ENCODE assay signal across 19 cellular contexts in the genomic region with DNA sequence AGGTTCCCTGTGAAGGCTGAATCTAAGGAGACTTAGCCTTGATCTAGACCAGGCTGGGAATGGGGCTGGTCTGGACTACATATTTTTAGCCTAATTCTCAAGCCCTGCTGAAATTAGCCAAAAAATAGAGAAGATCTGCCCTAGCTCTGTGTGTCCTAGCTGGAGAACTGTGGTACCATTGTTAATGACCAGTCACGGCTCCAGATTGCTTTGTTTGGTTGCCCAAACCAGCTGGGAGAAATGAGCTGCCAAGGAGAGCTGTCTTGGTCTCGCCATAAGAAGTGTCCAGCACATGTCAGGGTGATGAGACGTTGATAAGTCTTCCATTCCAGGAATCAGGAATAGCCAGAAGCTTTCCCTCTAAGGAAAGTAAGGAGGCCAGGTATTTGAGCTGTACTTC. TPM values are rescaled to one million over a fixed set of nuclear protein-coding genes. Genes with fewer than 3 reads are reported as not detected.
DNase-seq lines count a peak whose midpoint lies in the region; ATAC-seq, FAIRE-seq and TF ChIP-seq lines count a peak whose summit lies in the region.
"Had no signal": no experiment of that assay in that cellular context is flagged by ENCODE, and none has a peak within 500 bp of the region (broad histone marks: within the 10 kb centered on the region; RNA-seq: fewer than 3 reads in every experiment).

No MANE protein-coding gene starts in this region.

- H3K4me1 ChIP-seq in HEK293 (ENCODE audit: control insufficient read depth, insufficient read depth, low read length) (no peaks in the 10 kb centered on the region), K562 (replicated peaks in 1 of 2; ENCODE audit: control insufficient read depth in 2 of 2, insufficient read depth in 2 of 2, low read length in 2 of 2) (peaks cover 0 to 21% of the 10 kb centered on the region in 2 experiments; a peak in 2 of 5 replicates)

- WGBS in K562 (ENCODE audit: insufficient coverage, low coverage, missing lambda C conversion rate): 38% methylated on average over 3 of the region's 3 CpGs

- H3K36me3 ChIP-seq in HEK293 (ENCODE audit: control insufficient read depth in 2 of 2, insufficient read depth in 1 of 2, low read length in 2 of 2) (peaks cover 0 to 32% of the 10 kb centered on the region in 2 experiments; a peak in 1 of 3 replicates), K562 (ENCODE audit: control insufficient read depth, insufficient read depth, low read length) (peaks cover 31% of the 10 kb centered on the region; the same call in 2 of the 3 replicates)
- H3K36me3 ChIP-seq: MG63 had no signal

- no peak for FAIRE-seq in K562 (lab: Jason Lieb, UNC)
- FAIRE-seq: GM12892 had no signal

- ATAC-seq in K562: peak; percentile 11
- ATAC-seq in HG02642 (IDR thresholded peaks at IDR 0.05; ENCODE audit: poor library complexity, unreplicated experiment): no peak

- intact Hi-C loops in K562 (cut with micrococcal nuclease): no loop called here

- TF ChIP-seq CTCF in HEK293 (tag by site-specific recombination; IDR thresholded peaks at IDR 0.05) (no peak), K562 (IDR thresholded peaks at IDR 0.05 in 2 of 3, conservative IDR thresholded peaks at IDR 0.05 in 1 of 3; ENCODE audit: insufficient read depth in 2 of 3, low read depth in 1 of 3, low read length in 3 of 3) (no peak)

- POLR2A ChIA-PET in HEK293 (lab: Yijun Ruan, JAX) (interaction anchor here (2.4 kb wide), 1 partner anchor 10 kb away, joined by 10 read pairs; no protein-coding TSS in a partner anchor), K562 (lab: Yijun Ruan, JAX) (interaction anchor here (0.8 to 3.5 kb wide), 5 partner anchors 10 to 68 kb away, joined by 3 to 20 read pairs (median 6); no protein-coding TSS in a partner anchor)

- in situ Hi-C loops in K562 (cut with MboI): no loop called here

- H3K4me3 ChIP-seq in HEK293 (ENCODE audit: low read depth, low read length): no peak overlapping the region
- no peak overlapping the region for H3K4me3 ChIP-seq in K562
- H3K4me3 ChIP-seq: GM23248, MG63, SJCRH30 had no signal

- TF ChIP-seq RAD21 in K562 (CRISPR knock-in tag; conservative IDR thresholded peaks at IDR 0.05 in 1 of 2, IDR thresholded peaks at IDR 0.05 in 1 of 2): no peak

- TF ChIP-seq EP300 in K562 (IDR thresholded peaks at IDR 0.05; ENCODE audit: low read length): no peak

- CTCF ChIA-PET in HEK293 (lab: Yijun Ruan, JAX) (interaction anchor here (1.0 to 3.0 kb wide), 5 partner anchors 19 to 168 kb away, joined by 3 to 12 read pairs (median 5); no protein-coding TSS in a partner anchor), K562 (lab: Yijun Ruan, JAX; ENCODE audit: low intra/inter-chr PET ratio) (no interaction called here)

- DNase-seq in K562 (ENCODE audit: extremely low read depth in 1 of 4, low spot score in 3 of 4) (no peak), globus pallidus (ENCODE audit: low spot score) (peak; percentile 90), pons (ENCODE audit: low spot score) (peak; percentile 92), NCI-H526 treated with DMSO at 0.1 percent for 48 hours (lab: John Stamatoyannopoulos, UW) (no peak), NOMO-1 treated with dmso at 0.1 percent for 144 hours (lab: John Stamatoyannopoulos, UW; ENCODE audit: unreplicated experiment) (no peak)
- DNase-seq: CD4-positive, alpha-beta memory T cell; DMS79 treated with DMSO at 0.1 percent for 48 hours; GDM1; GM23248; MG63; NCI-H1105; NCI-H187; NCI-H446; NCI-H748 treated with DMSO at 0.1 percent for 48 hours; SJCRH30 had no signal

- TF ChIP-seq POLR2A in K562 (conservative IDR thresholded peaks at IDR 0.05): 0 out of 2 replicates have a peak, but pooled peaks have one; percentile 5

- no peak overlapping the region for H2AFZ ChIP-seq in K562 (ENCODE audit: low read depth, low read length)
- H2AFZ ChIP-seq: GM23248 had no signal

- H3K9me3 ChIP-seq in HEK293 (ENCODE audit: control insufficient read depth, insufficient read depth, low read depth, low read length) (no peaks in the 10 kb centered on the region), K562 (replicated peaks; ENCODE audit: control insufficient read depth, insufficient read depth, low read depth, low read length) (no peaks in the 10 kb centered on the region)
- H3K9me3 ChIP-seq: BE2C, MG63, SJCRH30 had no signal

- BruUV-seq in K562 (replicated peaks; lab: Mats Ljungman, UMichigan): no TSS peak

- no peak overlapping the region for H3K4me2 ChIP-seq in K562 (ENCODE audit: insufficient read depth, low read length)

- no peaks in the 10 kb centered on the region for H3K79me2 ChIP-seq in K562 (ENCODE audit: control insufficient read depth, insufficient read depth, low read length)

- H3K9ac ChIP-seq in K562 (ENCODE audit: insufficient read depth in 1 of 2, low read depth in 2 of 2, low read length in 2 of 2): no peak overlapping the region; a peak in 1 of 4 replicates
- H3K9ac ChIP-seq: GM23248 had no signal

- peaks cover 30% of the 10 kb centered on the region in 2 experiments; a peak in 4 of 5 replicates for H3K27me3 ChIP-seq in K562 (ENCODE audit: control insufficient read depth in 2 of 2, insufficient read depth in 2 of 2, low read length in 2 of 2)
- H3K27me3 ChIP-seq: MG63, SJCRH30 had no signal

- H4K20me1 ChIP-seq in K562 (replicated peaks; ENCODE audit: control insufficient read depth, insufficient read depth, low read length): peaks cover 4% of the 10 kb centered on the region; the same call in 1 of the 2 replicates

- peaks cover 5% of the 10 kb centered on the region for H3K9me1 ChIP-seq in K562 (ENCODE audit: control insufficient read depth, insufficient read depth, low read length)

- no peak overlapping the region for H3K27ac ChIP-seq in HEK293 (ENCODE audit: extremely low read depth, low read depth, low read length)
- H3K27ac ChIP-seq in K562 (ENCODE audit: extremely low read depth, low read depth, low read length): no peak overlapping the region
- H3K27ac ChIP-seq: GM23248, SJCRH30 had no signal

TF ChIP-seq in HEK293, 187 proteins besides CTCF, POLR2A, EP300 and RAD21 (continues in another document):
- TF ChIP-seq, protein P1, sequence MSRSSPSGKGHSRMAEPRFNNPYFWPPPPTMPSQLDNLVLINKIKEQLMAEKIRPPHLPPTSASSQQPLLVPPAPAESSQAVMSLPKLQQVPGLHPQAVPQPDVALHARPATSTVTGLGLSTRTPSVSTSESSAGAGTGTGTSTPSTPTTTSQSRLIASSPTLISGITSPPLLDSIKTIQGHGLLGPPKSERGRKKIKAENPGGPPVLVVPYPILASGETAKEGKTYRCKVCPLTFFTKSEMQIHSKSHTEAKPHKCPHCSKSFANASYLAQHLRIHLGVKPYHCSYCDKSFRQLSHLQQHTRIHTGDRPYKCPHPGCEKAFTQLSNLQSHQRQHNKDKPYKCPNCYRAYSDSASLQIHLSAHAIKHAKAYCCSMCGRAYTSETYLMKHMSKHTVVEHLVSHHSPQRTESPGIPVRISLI (tag by site-specific recombination; IDR thresholded peaks at IDR 0.05): peak; percentile 41; the same call in 1 of the 2 replicates

TF ChIP-seq in K562, 482 proteins besides CTCF, POLR2A, EP300 and RAD21:
- TF ChIP-seq ESRRA (IDR thresholded peaks at IDR 0.05; ENCODE audit: borderline replicate concordance, low read depth) (no peak), POLR2AphosphoS2 (IDR thresholded peaks at IDR 0.05; ENCODE audit: low read length) (0 out of 2 replicates have a peak, but pooled peaks have one; percentile 65), POLR2G (IDR thresholded peaks at IDR 0.05; ENCODE audit: low read depth, low read length) (0 out of 2 replicates have a peak, but pooled peaks have one; percentile 20)

RNA-seq across cellular contexts. Expression of a gene that starts 20.7 kb away (rescaled TPM):
- total RNA-seq in K562 (2011; cell fraction: chromatin; rRNA removed; ENCODE audit: low replicate concordance): not detected in 2 replicates
- not detected in 2 replicates for total RNA-seq in K562 (2011; cell fraction: nucleolus; rRNA removed)
- not detected in 2 replicates for total RNA-seq in K562 (2011; cell fraction: nucleoplasm; rRNA removed)
- not detected in 2 replicates for total RNA-seq in K562 (2014; rRNA removed)
- not detected in 2 replicates for total RNA-seq in K562 (2014; rRNA removed; fragmentation: Illumina TruSeq; extraction: Trizol)
- not detected in 2 replicates for total RNA-seq in K562 (2015; rRNA removed; fragmentation: Illumina TruSeq; extraction: Trizol)
- total RNA-seq in K562 (2021): not detected in 2 replicates
- polyA plus RNA-seq in K562 (2011; rRNA removed): not detected in 2 replicates
- polyA plus RNA-seq in K562 (2011; cell fraction: cytosol; rRNA removed): not detected in 2 replicates
- polyA plus RNA-seq in K562 (2011; cell fraction: nucleus; rRNA removed): not detected in 2 replicates
- polyA plus RNA-seq in K562 (2012): not detected in 2 replicates
- polyA plus RNA-seq in K562 (2014; fragmentation: Illumina TruSeq; extraction: Trizol): not detected in 2 replicates
- polyA plus RNA-seq in K562 (2014; fragmentation: Nextera tagmentation; extraction: Ambion mirVana): not detected
- not detected in 2 replicates for polyA plus RNA-seq in K562 (2014; rRNA removed)
- not detected in 2 replicates for polyA minus RNA-seq in K562 (2011; rRNA and poly(A)+ RNA removed)
- polyA minus RNA-seq in K562 (2011; cell fraction: cytosol; rRNA and poly(A)+ RNA removed): not detected in 2 replicates
- not detected in 2 replicates for polyA minus RNA-seq in K562 (2011; cell fraction: nucleus; rRNA and poly(A)+ RNA removed)
- total RNA-seq: CD4-positive, alpha-beta memory T cell; GM23248 had no signal
- polyA plus RNA-seq: CD4-positive, alpha-beta memory T cell; GM23248 had no signal

RNA-seq across cellular contexts. Expression of a gene that starts 40.3 kb away (rescaled TPM):
- total RNA-seq in K562 (2011; cell fraction: chromatin; rRNA removed; ENCODE audit: low replicate concordance): not detected in 2 replicates
- not detected in 2 replicates for total RNA-seq in K562 (2011; cell fraction: nucleolus; rRNA removed)
- total RNA-seq in K562 (2011; cell fraction: nucleoplasm; rRNA removed): not detected in 2 replicates
- total RNA-seq in K562 (2014; rRNA removed) (not detected in 2 replicates), K562 (2014; rRNA removed; fragmentation: Illumina TruSeq; extraction: Trizol) (not detected in 2 replicates), K562 (2015; rRNA removed; fragmentation: Illumina TruSeq; extraction: Trizol) (not detected in 2 replicates), K562 (2021) (not detected in 2 replicates)
- polyA plus RNA-seq in K562 (2011; rRNA removed) (not detected in 2 replicates), K562 (2014; fragmentation: Illumina TruSeq; extraction: Trizol) (not detected in 2 replicates), K562 (2014; fragmentation: Nextera tagmentation; extraction: Ambion mirVana) (not detected), K562 (2014; rRNA removed) (not detected in 2 replicates)
- polyA plus RNA-seq in K562 (2011; cell fraction: cytosol; rRNA removed): not detected in 2 replicates
- not detected in 2 replicates for polyA plus RNA-seq in K562 (2011; cell fraction: nucleus; rRNA removed)
- not detected in 2 replicates for polyA plus RNA-seq in K562 (2012)
- polyA minus RNA-seq in K562 (2011; rRNA and poly(A)+ RNA removed): not detected in 2 replicates
- not detected in 2 replicates for polyA minus RNA-seq in K562 (2011; cell fraction: cytosol; rRNA and poly(A)+ RNA removed)
- polyA minus RNA-seq in K562 (2011; cell fraction: nucleus; rRNA and poly(A)+ RNA removed): not detected in 2 replicates
- total RNA-seq: CD4-positive, alpha-beta memory T cell; GM23248; SJCRH30 had no signal
- polyA plus RNA-seq: CD4-positive, alpha-beta memory T cell; GM23248 had no signal

Comparison
In these comparisons a context has a peak if more than half of its experiments do, and no peak if none do; other contexts are left out.
1. DNase-seq: peak in globus pallidus (single experiment) and pons (single experiment); none in K562 (0 of 4), NCI-H526 treated with DMSO at 0.1 percent for 48 hours (single experiment) and NOMO-1 treated with dmso at 0.1 percent for 144 hours (single experiment).